ENCODE assay signal across 3 cellular contexts in genomic region chr5:128083811-128084227, GRCh38.
TF ChIP-seq lines count a peak whose summit lies in the region.

No MANE protein-coding gene starts in this region.

TF ChIP-seq in GM12891, 5 proteins besides CTCF, POLR2A, EP300 and RAD21:
- TF ChIP-seq TAF1 (IDR thresholded peaks at IDR 0.05; ENCODE audit: low read depth, low read length) (no peak), PAX5 (IDR thresholded peaks at IDR 0.05; ENCODE audit: insufficient read depth, low read length, severe bottlenecking) (no peak), POU2F2 (IDR thresholded peaks at IDR 0.05; ENCODE audit: low read depth, low read length) (no peak), SPI1 (IDR thresholded peaks at IDR 0.05; ENCODE audit: low read depth, low read length) (no peak), POLR2AphosphoS5 (IDR thresholded peaks at IDR 0.05; ENCODE audit: low read depth, low read length) (no peak)

TF ChIP-seq in GM23338, 12 proteins besides CTCF, POLR2A, EP300 and RAD21 (continues in another document):
- no peak for TF ChIP-seq REST (IDR thresholded peaks at IDR 0.05; ENCODE audit: unreplicated experiment)
- no peak for TF ChIP-seq EZH2phosphoT487 (IDR thresholded peaks at IDR 0.05; ENCODE audit: unreplicated experiment)
- no peak for TF ChIP-seq ZNF114 (CRISPR knock-in tag; IDR thresholded peaks at IDR 0.05)
- no peak for TF ChIP-seq CREB1 (CRISPR knock-in tag; IDR thresholded peaks at IDR 0.05; ENCODE audit: low read depth)
- TF ChIP-seq ZNF331 (CRISPR knock-in tag; IDR thresholded peaks at IDR 0.05; ENCODE audit: low read depth), result no peak
- TF ChIP-seq STAT1 (IDR thresholded peaks at IDR 0.05; ENCODE audit: unreplicated experiment), result no peak
- no peak for TF ChIP-seq JUNB (IDR thresholded peaks at IDR 0.05; ENCODE audit: unreplicated experiment)
- TF ChIP-seq EZH2 (IDR thresholded peaks at IDR 0.05; ENCODE audit: low read depth, unreplicated experiment), result no peak
- TF ChIP-seq NANOG (IDR thresholded peaks at IDR 0.05; ENCODE audit: borderline replicate concordance), result no peak
- TF ChIP-seq ETS1 (IDR thresholded peaks at IDR 0.05), result no peak
- no peak; the same call in 1 of the 2 replicates for TF ChIP-seq POLR2AphosphoS5 (IDR thresholded peaks at IDR 0.05; ENCODE audit: low read depth)

TF ChIP-seq in H1, 55 proteins besides CTCF, POLR2A, EP300 and RAD21:
- TF ChIP-seq SIRT6 (IDR thresholded peaks at IDR 0.05; ENCODE audit: low read length), result no peak
- peak; percentile 31; the same call in 1 of the 2 replicates for TF ChIP-seq PHF8 (conservative IDR thresholded peaks at IDR 0.05; ENCODE audit: low read depth, low read length)
- TF ChIP-seq GABPA (IDR thresholded peaks at IDR 0.05; ENCODE audit: borderline replicate concordance, insufficient read depth, low read length), result 0 out of 2 replicates have a peak, but pooled peaks have one; percentile 1
- TF ChIP-seq SP4 (IDR thresholded peaks at IDR 0.05; ENCODE audit: low read length), result no peak
- TF ChIP-seq JUN (IDR thresholded peaks at IDR 0.05; ENCODE audit: low read depth, low read length), result no peak
- TF ChIP-seq SRF (IDR thresholded peaks at IDR 0.05; ENCODE audit: low read depth, low read length), result no peak
- TF ChIP-seq CHD1 (IDR thresholded peaks at IDR 0.05; ENCODE audit: low read depth, low read length), result no peak
- peak; percentile 0 for TF ChIP-seq KDM4A (IDR thresholded peaks at IDR 0.05; ENCODE audit: low read depth, low read length, severe bottlenecking)
- peak; percentile 87; the same call in 1 of the 2 replicates for TF ChIP-seq RBBP5 (IDR thresholded peaks at IDR 0.05; ENCODE audit: borderline replicate concordance, low read depth, low read length)
- TF ChIP-seq NRF1 (IDR thresholded peaks at IDR 0.05; ENCODE audit: low read depth, low read length), result no peak
- no peak for TF ChIP-seq EZH2 (IDR thresholded peaks at IDR 0.05; ENCODE audit: low read depth, low read length, severe bottlenecking)
- TF ChIP-seq RNF2 (IDR thresholded peaks at IDR 0.05; ENCODE audit: borderline replicate concordance, low read depth, low read length, missing control alignments, poor library complexity, severe bottlenecking), result no peak
- TF ChIP-seq CREB1 (IDR thresholded peaks at IDR 0.05), result peak; percentile 4; the same call in 1 of the 2 replicates
- no peak for TF ChIP-seq SUZ12 (IDR thresholded peaks at IDR 0.05; ENCODE audit: low read length)
- no peak for TF ChIP-seq SP1 (IDR thresholded peaks at IDR 0.05; ENCODE audit: low read depth, low read length)
- no peak; the same call in 1 of the 2 replicates for TF ChIP-seq TBP (IDR thresholded peaks at IDR 0.05; ENCODE audit: low read depth, low read length)
- TF ChIP-seq RFX5 (IDR thresholded peaks at IDR 0.05; ENCODE audit: borderline replicate concordance, low read depth, low read length), result no peak
- TF ChIP-seq CHD2 (IDR thresholded peaks at IDR 0.05; ENCODE audit: low read length), result no peak
- TF ChIP-seq, protein P1, sequence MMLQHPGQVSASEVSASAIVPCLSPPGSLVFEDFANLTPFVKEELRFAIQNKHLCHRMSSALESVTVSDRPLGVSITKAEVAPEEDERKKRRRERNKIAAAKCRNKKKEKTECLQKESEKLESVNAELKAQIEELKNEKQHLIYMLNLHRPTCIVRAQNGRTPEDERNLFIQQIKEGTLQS (IDR thresholded peaks at IDR 0.05; ENCODE audit: insufficient read depth, low read depth, low read length), result no peak
